15 cellular contexts compared by ENCODE assay signal in genomic region chr6:29641430-29642213, GRCh38. TPM values are rescaled to one million over a fixed set of nuclear protein-coding genes. Genes with fewer than 3 reads are reported as not detected.
A peak's percentile ranks its signal among the peaks of the same experiment; 100 is the strongest.
DNase-seq lines count a peak whose midpoint lies in the region; ATAC-seq and TF ChIP-seq lines count a peak whose summit lies in the region.
"Had no signal": no experiment of that assay in that cellular context is flagged by ENCODE, and none has a peak within 500 bp of the region (broad histone marks: within the 10 kb centered on the region; RNA-seq: fewer than 3 reads in every experiment).

No MANE protein-coding gene starts in this region.

- no peaks in the 10 kb centered on the region for H3K27me3 ChIP-seq in CD4-positive, alpha-beta T cell (ENCODE audit: control insufficient read depth, insufficient read depth, low read length)
- no peaks in the 10 kb centered on the region for H3K27me3 ChIP-seq in tibial nerve

- CTCF ChIA-PET in CD4-positive, alpha-beta T cell (lab: Charles Lee): interaction anchor here (3.1 to 4.7 kb wide), 3 partner anchors 9 to 13 kb away, joined by 12 to 45 read pairs (median 14); no protein-coding TSS in a partner anchor
- CTCF ChIA-PET in activated CD8-positive, alpha-beta T cell treated with anti-CD3 and anti-CD28 coated beads, Interleukin-2, amount 10 ng/mL, durations not matched to agents 7 days and 5 days (lab: Charles Lee): interaction anchor here (1.0 to 4.4 kb wide), 2 partner anchors 10 to 13 kb away, joined by 5 to 119 read pairs; no protein-coding TSS in a partner anchor

- H3K4me3 Mint-ChIP-seq in CD4-positive, alpha-beta T cell: peak overlapping the region; percentile 69
- H3K4me3 Mint-ChIP-seq in activated CD8-positive, alpha-beta T cell treated with anti-CD3 and anti-CD28 coated beads, Interleukin-2, amount 10 ng/mL, durations not matched to agents 7 days and 5 days: no peak overlapping the region

- no peak for TF ChIP-seq CTCF in CD4-positive, alpha-beta T cell (IDR thresholded peaks at IDR 0.05)
- no peak for TF ChIP-seq CTCF in tibial nerve (IDR thresholded peaks at IDR 0.05)

- TF ChIP-seq EP300 in tibial nerve (IDR thresholded peaks at IDR 0.05): no peak

- TF ChIP-seq POLR2A in tibial nerve (IDR thresholded peaks at IDR 0.05): no peak

- 33 to 38% methylated on average over 4 of the region's 4 CpGs for WGBS in tibial nerve, 2 donors

- H3K27ac ChIP-seq in CD4-positive, alpha-beta T cell (ENCODE audit: low read depth, low read length): peak overlapping the region; percentile 42
- H3K27ac ChIP-seq in tibial nerve: no peak overlapping the region

- H3K4me1 ChIP-seq in tibial nerve: no peaks in the 10 kb centered on the region
- H3K4me1 ChIP-seq: Caco-2 had no signal

- H3K4me1 Mint-ChIP-seq in CD4-positive, alpha-beta T cell (ENCODE audit: low read depth): peaks cover 28% of the 10 kb centered on the region
- H3K4me1 Mint-ChIP-seq in activated CD8-positive, alpha-beta T cell treated with anti-CD3 and anti-CD28 coated beads, Interleukin-2, amount 10 ng/mL, durations not matched to agents 7 days and 5 days (ENCODE audit: low read depth): peaks cover 14% of the 10 kb centered on the region

- no peaks in the 10 kb centered on the region for H3K9me3 Mint-ChIP-seq in CD4-positive, alpha-beta T cell
- H3K9me3 Mint-ChIP-seq in activated CD8-positive, alpha-beta T cell treated with anti-CD3 and anti-CD28 coated beads, Interleukin-2, amount 10 ng/mL, durations not matched to agents 7 days and 5 days (ENCODE audit: insufficient read depth): no peaks in the 10 kb centered on the region

- POLR2A ChIA-PET in CD4-positive, alpha-beta T cell (lab: Charles Lee): interaction anchor here (0.8 to 3.6 kb wide), 5 partner anchors 8 to 14 kb away, joined by 4 to 60 read pairs (median 11); partner anchors contain the start of gene GABBR1
- POLR2A ChIA-PET in activated CD8-positive, alpha-beta T cell treated with anti-CD3 and anti-CD28 coated beads, Interleukin-2, amount 10 ng/mL, durations not matched to agents 7 days and 5 days (lab: Charles Lee): interaction anchor here (1.2 kb wide), 1 partner anchor 9 kb away, joined by 3 read pairs; no protein-coding TSS in a partner anchor

- H3K27ac Mint-ChIP-seq in CD4-positive, alpha-beta T cell: peak overlapping the region; percentile 95
- peak overlapping the region; percentile 22 for H3K27ac Mint-ChIP-seq in activated CD8-positive, alpha-beta T cell treated with anti-CD3 and anti-CD28 coated beads, Interleukin-2, amount 10 ng/mL, durations not matched to agents 7 days and 5 days

- no peaks in the 10 kb centered on the region for H3K36me3 ChIP-seq in tibial nerve

- DNase-seq in CD4-positive, alpha-beta T cell: peak in 5 of 10 experiments; percentile 13 to 55 (median 44)
- DNase-seq in HUDEP-2 (lab: John Stamatoyannopoulos, UW; ENCODE audit: unreplicated experiment in 76 of 76) (peak in 57 of 76 experiments; percentile 12 to 66 (median 43)), posterior vena cava (ENCODE audit: low spot score) (no peak), tibial nerve (ENCODE audit: low spot score in 2 of 2) (no peak), DMS79 treated with DMSO at 0.1 percent for 48 hours (lab: John Stamatoyannopoulos, UW) (no peak)
- peak; percentile 30 for DNase-seq in activated CD8-positive, alpha-beta T cell treated with anti-CD3 and anti-CD28 coated beads, Interleukin-2, amount 10 ng/mL, durations not matched to agents 7 days and 5 days
- DNase-seq: Caco-2; cerebellar nuclear complex; GOT3; NCI-H1694 treated with DMSO at 0.1 percent for 48 hours; stimulated activated CD4-positive, alpha-beta T cell treated with anti-CD3 and anti-CD28 coated beads, Interleukin-4, amount 100 ng/mL, for 1 hour had no signal

- no peaks in the 10 kb centered on the region for H3K27me3 Mint-ChIP-seq in CD4-positive, alpha-beta T cell
- H3K27me3 Mint-ChIP-seq in activated CD8-positive, alpha-beta T cell treated with anti-CD3 and anti-CD28 coated beads, Interleukin-2, amount 10 ng/mL, durations not matched to agents 7 days and 5 days (ENCODE audit: low read depth): peaks cover 5% of the 10 kb centered on the region

- intact Hi-C loops in CD4-positive, alpha-beta T cell (cut with DNase I, micrococcal nuclease): no loop called here
- intact Hi-C loops in posterior vena cava (cut with DNase I): no loop called here

- no peaks in the 10 kb centered on the region for H3K36me3 Mint-ChIP-seq in CD4-positive, alpha-beta T cell (ENCODE audit: low read depth)
- no peaks in the 10 kb centered on the region for H3K36me3 Mint-ChIP-seq in activated CD8-positive, alpha-beta T cell treated with anti-CD3 and anti-CD28 coated beads, Interleukin-2, amount 10 ng/mL, durations not matched to agents 7 days and 5 days (ENCODE audit: low read depth)

- H3K4me3 ChIP-seq in tibial nerve: no peak overlapping the region

- ATAC-seq in CD4-positive, alpha-beta T cell (ENCODE audit: poor library complexity): peak; percentile 93
- ATAC-seq in activated CD8-positive, alpha-beta T cell treated with anti-CD3 and anti-CD28 coated beads, Interleukin-2, amount 10 ng/mL, durations not matched to agents 7 days and 5 days: peak; percentile 55
- ATAC-seq in esophagus mucosa: peak; percentile 83
- ATAC-seq in HG02763 (IDR thresholded peaks at IDR 0.05; ENCODE audit: unreplicated experiment): no peak

- H3K9me3 ChIP-seq in CD4-positive, alpha-beta T cell (ENCODE audit: control insufficient read depth, low read length): no peaks in the 10 kb centered on the region
- H3K9me3 ChIP-seq in tibial nerve: no peaks in the 10 kb centered on the region
- H3K9me3 ChIP-seq: Caco-2 had no signal

RNA-seq across cellular contexts. Expression of gene GABBR1, which starts 8.6 kb away (rescaled TPM):
- total RNA-seq in CD4-positive, alpha-beta T cell: 10 to 100 TPM; 78.4 to 79.9 TPM
- 1 to 10 TPM; 3.2 to 3.7 TPM for total RNA-seq in activated CD8-positive, alpha-beta T cell treated with anti-CD3 and anti-CD28 coated beads, Interleukin-2, amount 10 ng/mL, durations not matched to agents 7 days and 5 days
- total RNA-seq in esophagus mucosa (7.7 TPM), posterior vena cava (10 to 100 TPM; 48.4 to 53.0 TPM), tibial nerve (10 to 100 TPM; 55.3 to 89.6 (median 70.5) TPM)

RNA-seq across cellular contexts. Expression of gene MOG, which starts 15.3 kb away (rescaled TPM):
- total RNA-seq in CD4-positive, alpha-beta T cell: not detected
- total RNA-seq in activated CD8-positive, alpha-beta T cell treated with anti-CD3 and anti-CD28 coated beads, Interleukin-2, amount 10 ng/mL, durations not matched to agents 7 days and 5 days: not detected
- total RNA-seq in esophagus mucosa (not detected), posterior vena cava (under 1 TPM in 1 of 2 donors, not detected in 1; 0.69 TPM), tibial nerve (not detected)
- total RNA-seq: Caco-2, mononuclear cell, renal cortical epithelial cell had no signal

RNA-seq across cellular contexts. Expression of gene ZFP57, which starts 39.3 kb away (rescaled TPM):
- total RNA-seq in CD4-positive, alpha-beta T cell: not detected
- total RNA-seq in activated CD8-positive, alpha-beta T cell treated with anti-CD3 and anti-CD28 coated beads, Interleukin-2, amount 10 ng/mL, durations not matched to agents 7 days and 5 days: not detected
- total RNA-seq in esophagus mucosa (2.1 TPM), posterior vena cava (1 to 10 TPM in 1 of 2 donors, under 1 TPM in 1; 0.24 to 6.5 TPM), tibial nerve (under 1 TPM in 1 of 4 donors, not detected in 3; 0.66 TPM)
- total RNA-seq: Caco-2, mononuclear cell had no signal

RNA-seq across cellular contexts. Expression of gene OR2H2, which starts 56.7 kb away (rescaled TPM):
- total RNA-seq in CD4-positive, alpha-beta T cell: not detected
- not detected for total RNA-seq in activated CD8-positive, alpha-beta T cell treated with anti-CD3 and anti-CD28 coated beads, Interleukin-2, amount 10 ng/mL, durations not matched to agents 7 days and 5 days
- total RNA-seq in esophagus mucosa: not detected
- not detected for total RNA-seq in posterior vena cava
- not detected for total RNA-seq in tibial nerve
- total RNA-seq: Caco-2, renal cortical epithelial cell had no signal

Comparison
In these comparisons a context has a peak if more than half of its experiments do, and no peak if none do; other contexts are left out.
1. DNase-seq: peak in HUDEP-2 (57 of 76) and activated CD8-positive, alpha-beta T cell treated with anti-CD3 and anti-CD28 coated beads, Interleukin-2, amount 10 ng/mL, durations not matched to agents 7 days and 5 days (single experiment); none in posterior vena cava (single experiment), tibial nerve (0 of 2) and DMS79 treated with DMSO at 0.1 percent for 48 hours (single experiment).